28 cellular contexts compared by ENCODE assay signal in the genomic region with DNA sequence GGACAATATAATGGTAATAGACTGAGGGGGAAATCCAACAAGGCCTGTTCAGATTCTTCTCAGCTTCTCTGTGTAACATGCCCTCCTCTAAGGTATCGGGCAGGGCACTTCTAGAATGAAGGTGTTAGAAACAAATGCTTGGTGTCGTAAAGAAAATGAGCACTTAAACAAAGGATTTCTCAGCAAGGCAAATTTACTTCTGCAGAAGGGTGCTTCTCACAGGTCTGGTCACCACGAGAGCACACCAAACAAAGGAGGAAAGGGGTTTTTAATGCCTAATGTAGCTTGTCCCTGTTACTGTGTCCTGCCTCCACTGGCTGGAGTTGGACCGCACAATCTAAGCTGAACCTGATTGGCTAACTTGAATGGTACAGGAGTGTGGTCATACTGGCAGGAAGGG.
"Had no signal": no experiment of that assay in that cellular context is flagged by ENCODE, and none has a peak within 500 bp of the region (broad histone marks: within the 10 kb centered on the region; RNA-seq: fewer than 3 reads in every experiment).

No MANE protein-coding gene starts in this region.

- H3K4me3 ChIP-seq: colonic mucosa, coronary artery, dorsolateral prefrontal cortex, esophagus muscularis mucosa, esophagus squamous epithelium, gastrocnemius medialis, gastroesophageal sphincter, heart left ventricle, heart right ventricle had no signal

- ATAC-seq: effector memory CD8-positive, alpha-beta T cell; esophagus mucosa; foreskin keratinocyte; gastrocnemius medialis; gastroesophageal sphincter; heart left ventricle; heart right ventricle had no signal

- DNase-seq: colonic mucosa; cortex of kidney; dermis blood vessel endothelial cell; dorsolateral prefrontal cortex; effector CD4-positive, alpha-beta T cell; effector CD8-positive, alpha-beta T cell; effector memory CD4-positive, alpha-beta T cell; effector memory CD8-positive, alpha-beta T cell; erythroblast; esophagus squamous epithelium; foreskin fibroblast; foreskin melanocyte; gastrocnemius medialis; glutamatergic neuron; head of caudate nucleus; heart left ventricle; heart right ventricle had no signal

- H3K27ac ChIP-seq: colonic mucosa, coronary artery, dorsolateral prefrontal cortex, epithelial cell of prostate, esophagus muscularis mucosa, esophagus squamous epithelium, foreskin keratinocyte, gastrocnemius medialis, gastroesophageal sphincter, heart left ventricle, heart right ventricle had no signal

- H3K27me3 Mint-ChIP-seq: dendritic cell treated with granulocyte-macrophage colony-stimulating factor and Interleukin-4, amounts not matched to agents 40 ng/mL and 50 ng/mL, for 4 days; effector memory CD8-positive, alpha-beta T cell had no signal

- H3K4me3 Mint-ChIP-seq: dendritic cell treated with granulocyte-macrophage colony-stimulating factor and Interleukin-4, amounts not matched to agents 40 ng/mL and 50 ng/mL, for 4 days; effector memory CD8-positive, alpha-beta T cell had no signal

- H3K9me3 ChIP-seq: colonic mucosa, gastrocnemius medialis had no signal

- H3K36me3 ChIP-seq: colonic mucosa, esophagus muscularis mucosa, esophagus squamous epithelium, gastrocnemius medialis, gastroesophageal sphincter, heart left ventricle, heart right ventricle had no signal

- FAIRE-seq: colon, endometrium, endothelial cell of umbilical vein, frontal cortex had no signal

- H3K27ac Mint-ChIP-seq: dendritic cell treated with granulocyte-macrophage colony-stimulating factor and Interleukin-4, amounts not matched to agents 40 ng/mL and 50 ng/mL, for 4 days; effector memory CD8-positive, alpha-beta T cell had no signal

- H3K27me3 ChIP-seq: colonic mucosa, dorsolateral prefrontal cortex, esophagus muscularis mucosa, esophagus squamous epithelium, foreskin keratinocyte, gastrocnemius medialis, gastroesophageal sphincter, heart left ventricle, heart right ventricle had no signal

- H3K4me1 ChIP-seq: colonic mucosa, esophagus muscularis mucosa, esophagus squamous epithelium, foreskin keratinocyte, gastrocnemius medialis, gastroesophageal sphincter, heart left ventricle, heart right ventricle had no signal
